Comparison of ENCODE assay signal across 13 cellular contexts in genomic region chrY:24613891-24614290, GRCh38. TPM values are rescaled to one million over a fixed set of nuclear protein-coding genes. Genes with fewer than 3 reads are reported as not detected.
"Had no signal": no experiment of that assay in that cellular context is flagged by ENCODE, and none has a peak within 500 bp of the region (broad histone marks: within the 10 kb centered on the region; RNA-seq: fewer than 3 reads in every experiment).

No MANE protein-coding gene starts in this region.

RNA-seq across cellular contexts. Expression of gene BPY2B, which starts 3.9 kb away (rescaled TPM):
- total RNA-seq: stomach, subcutaneous adipose tissue, temporal lobe, thoracic aorta, thyroid gland, tibial nerve, transverse colon, upper lobe of left lung, upper lobe of right lung, ureter, urinary bladder, uterus, vagina had no signal
